34 cellular contexts compared by ENCODE assay signal in genomic region chr14:70515796-70516195, GRCh38.
DNase-seq lines count a peak whose midpoint lies in the region; ATAC-seq and TF ChIP-seq lines count a peak whose summit lies in the region.
"Had no signal": no experiment of that assay in that cellular context is flagged by ENCODE, and none has a peak within 500 bp of the region (broad histone marks: within the 10 kb centered on the region; RNA-seq: fewer than 3 reads in every experiment).

No MANE protein-coding gene starts in this region.

- no peaks in the 10 kb centered on the region for H3K4me1 ChIP-seq in RWPE2 (ENCODE audit: insufficient read depth, poor library complexity, severe bottlenecking)
- H3K4me1 ChIP-seq: Caco-2, colonic mucosa, pancreas, Peyer's patch, SJSA1 had no signal

- H3K36me3 Mint-ChIP-seq in stimulated activated effector memory CD8-positive, alpha-beta T cell treated with anti-CD3 and anti-CD28 coated beads, Interleukin-12 subunit alpha, Interleukin-12 subunit beta, amount 100 ng/mL, for 72 hours, result no peaks in the 10 kb centered on the region

- no peak for TF ChIP-seq CTCF in RWPE2 (IDR thresholded peaks at IDR 0.05; ENCODE audit: poor library complexity, severe bottlenecking)

- peaks cover 7% of the 10 kb centered on the region for H3K9me3 Mint-ChIP-seq in stimulated activated effector memory CD8-positive, alpha-beta T cell treated with anti-CD3 and anti-CD28 coated beads, Interleukin-12 subunit alpha, Interleukin-12 subunit beta, amount 100 ng/mL, for 72 hours
- H3K9me3 Mint-ChIP-seq: type B pancreatic cell had no signal

- H3K27me3 ChIP-seq in RWPE2 (ENCODE audit: insufficient read depth, poor library complexity, severe bottlenecking), result no peaks in the 10 kb centered on the region
- H3K27me3 ChIP-seq: colonic mucosa, pancreas, Peyer's patch, SJSA1 had no signal

- H3K9me3 ChIP-seq in KOPT-K1 (ENCODE audit: insufficient read depth, low read length, poor library complexity, severe bottlenecking), result peaks cover 18% of the 10 kb centered on the region
- peaks cover 2% of the 10 kb centered on the region for H3K9me3 ChIP-seq in RWPE2 (ENCODE audit: severe bottlenecking)
- H3K9me3 ChIP-seq: Caco-2, colonic mucosa, pancreas, SJSA1 had no signal

- no peak overlapping the region for H3K4me3 Mint-ChIP-seq in stimulated activated effector memory CD8-positive, alpha-beta T cell treated with anti-CD3 and anti-CD28 coated beads, Interleukin-12 subunit alpha, Interleukin-12 subunit beta, amount 100 ng/mL, for 72 hours
- H3K4me3 Mint-ChIP-seq: activated B cell treated with CpG ODN at 0.5 μM for 24 hours; activated naive CD4-positive, alpha-beta T cell treated with anti-CD3 and anti-CD28 coated beads for 36 hours; activated T-cell treated with anti-CD3 and anti-CD28 coated beads, Interleukin-2, amount 50 U/mL, for 72 hours; neural crest cell; type B pancreatic cell had no signal

- peak; percentile 14 for DNase-seq in HCEC 1CT
- no peak for DNase-seq in RWPE2 (ENCODE audit: low spot score)
- DNase-seq in stimulated activated effector memory CD8-positive, alpha-beta T cell treated with anti-CD3 and anti-CD28 coated beads, Interleukin-12 subunit alpha, Interleukin-12 subunit beta, amount 100 ng/mL, for 72 hours (ENCODE audit: low spot score in 2 of 2), result no peak
- DNase-seq in NCI-H2196 (lab: John Stamatoyannopoulos, UW; ENCODE audit: unreplicated experiment), result no peak
- no peak for DNase-seq in NCI-H146 (lab: John Stamatoyannopoulos, UW)
- DNase-seq: activated B cell treated with CpG ODN at 0.5 μM for 24 hours; activated CD4-positive, alpha-beta T cell treated with anti-CD3 and anti-CD28 coated beads, Interleukin-2, amount 50 U/mL, for 4 hours; activated naive CD4-positive, alpha-beta T cell treated with anti-CD3 and anti-CD28 coated beads for 36 hours; activated T-cell treated with anti-CD3 and anti-CD28 coated beads, Interleukin-2, amount 50 U/mL, for 72 hours; amygdala; Caco-2; colonic mucosa; DMS79 treated with DMSO at 0.1 percent for 48 hours; effector memory CD4-positive, alpha-beta T cell; hippocampal formation; KBM-7; mesenchymal stem cell; NCI-H1048; NCI-H187 treated with DMSO at 0.1 percent for 48 hours; NCI-H2227 treated with DMSO at 0.1 percent for 48 hours; NCI-H526 treated with DMSO at 0.1 percent for 48 hours; pancreas; Peyer's patch; retina; stimulated activated CD4-positive, alpha-beta T cell treated with anti-CD3 and anti-CD28 coated beads, Interleukin-1b, Interleukin-23, amount 100 ng/mL, for 48 hours; stimulated activated CD8-positive, alpha-beta memory T cell treated with anti-CD3 and anti-CD28 coated beads, Interleukin-4, amount 100 ng/mL, for 48 hours had no signal

- H3K4me1 Mint-ChIP-seq in stimulated activated effector memory CD8-positive, alpha-beta T cell treated with anti-CD3 and anti-CD28 coated beads, Interleukin-12 subunit alpha, Interleukin-12 subunit beta, amount 100 ng/mL, for 72 hours, result peaks cover 18% of the 10 kb centered on the region
- H3K4me1 Mint-ChIP-seq: activated B cell treated with CpG ODN at 0.5 μM for 24 hours, neural crest cell had no signal

- H3K36me3 ChIP-seq in KOPT-K1 (ENCODE audit: insufficient read depth, low read length) (no peaks in the 10 kb centered on the region), RWPE2 (ENCODE audit: low read depth) (no peaks in the 10 kb centered on the region)
- H3K36me3 ChIP-seq: colonic mucosa, Peyer's patch, SJSA1 had no signal

- ATAC-seq in RWPE2 (ENCODE audit: low read depth) (peak; percentile 38; the same call in 1 of the 3 replicates), HG02938 (IDR thresholded peaks at IDR 0.05; ENCODE audit: unreplicated experiment) (no peak)
- peak; percentile 34 for ATAC-seq in stimulated activated effector memory CD8-positive, alpha-beta T cell treated with anti-CD3 and anti-CD28 coated beads, Interleukin-12 subunit alpha, Interleukin-12 subunit beta, amount 100 ng/mL, for 72 hours
- ATAC-seq: pancreas had no signal

- peak overlapping the region; percentile 88 for H3K27ac ChIP-seq in KOPT-K1 (ENCODE audit: low read depth, low read length, poor library complexity, severe bottlenecking)
- H3K27ac ChIP-seq in RWPE2 (ENCODE audit: poor library complexity, severe bottlenecking), result no peak overlapping the region
- H3K27ac ChIP-seq: C4-2B, colonic mucosa, pancreas, Peyer's patch, SJSA1 had no signal

- no peak overlapping the region for H3K4me3 ChIP-seq in RWPE2 (ENCODE audit: severe bottlenecking)
- H3K4me3 ChIP-seq: colonic mucosa, GM12878, pancreas, Peyer's patch, SJSA1, smooth muscle cell had no signal

- H3K27ac Mint-ChIP-seq in stimulated activated effector memory CD8-positive, alpha-beta T cell treated with anti-CD3 and anti-CD28 coated beads, Interleukin-12 subunit alpha, Interleukin-12 subunit beta, amount 100 ng/mL, for 72 hours, result peak overlapping the region; percentile 17
- H3K27ac Mint-ChIP-seq: activated B cell treated with CpG ODN at 0.5 μM for 24 hours; activated naive CD4-positive, alpha-beta T cell treated with anti-CD3 and anti-CD28 coated beads for 36 hours; activated T-cell treated with anti-CD3 and anti-CD28 coated beads, Interleukin-2, amount 50 U/mL, for 72 hours; type B pancreatic cell had no signal
